Comparison of ENCODE assay signal across 8 cellular contexts in the genomic region with DNA sequence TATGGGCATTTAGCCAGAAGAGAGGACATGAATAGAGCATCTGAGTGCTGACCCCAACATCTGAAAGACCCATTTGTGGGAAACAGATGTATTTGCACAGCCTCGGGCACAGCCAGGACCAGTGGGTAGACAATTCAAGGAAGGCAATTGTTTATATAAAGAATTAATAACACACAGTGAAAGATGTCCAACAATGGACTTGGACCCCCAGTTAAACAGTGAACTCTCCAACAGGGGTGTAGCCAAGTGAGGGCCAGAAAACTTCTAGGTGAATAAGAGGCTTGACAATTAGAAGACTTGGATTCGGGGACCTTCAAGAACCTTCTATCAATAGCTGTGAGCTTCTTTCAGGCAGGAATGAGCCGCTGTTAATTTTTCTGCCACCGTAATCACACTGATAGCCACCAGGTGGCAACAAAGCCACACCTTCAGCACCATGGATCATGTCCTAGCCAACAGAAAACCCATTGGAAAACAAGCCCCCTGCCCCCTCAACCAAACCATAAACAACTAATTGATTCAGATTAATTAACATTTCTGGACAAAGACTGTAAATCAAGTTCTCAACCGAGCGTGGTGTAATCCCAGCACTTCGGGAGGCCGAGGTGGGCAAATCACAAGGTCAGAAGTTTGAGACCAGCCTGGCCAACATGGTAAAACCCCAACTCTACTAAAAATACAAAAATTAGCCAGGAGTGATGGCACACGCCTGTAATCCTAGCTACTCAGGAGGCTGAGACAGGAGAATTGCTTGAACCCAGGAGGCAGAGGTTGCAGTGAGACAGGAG. TPM values are rescaled to one million over a fixed set of nuclear protein-coding genes. Genes with fewer than 3 reads are reported as not detected.
A peak's percentile ranks its signal among the peaks of the same experiment; 100 is the strongest.
DNase-seq lines count a peak whose midpoint lies in the region; ATAC-seq and TF ChIP-seq lines count a peak whose summit lies in the region.

No MANE protein-coding gene starts in this region.

- intact Hi-C loops in CD14-positive monocyte (cut with micrococcal nuclease) (loop anchor here (5.0 kb wide), 1 partner anchor 633 kb away; no protein-coding TSS in a partner anchor), vagina (cut with DNase I) (no loop called here)

- no peaks in the 10 kb centered on the region for H3K36me3 Mint-ChIP-seq in CD14-positive monocyte
- no peaks in the 10 kb centered on the region for H3K36me3 Mint-ChIP-seq in naive thymus-derived CD8-positive, alpha-beta T cell

- no peaks in the 10 kb centered on the region for H3K36me3 ChIP-seq in H7 (replicated peaks; ENCODE audit: control insufficient read depth, insufficient read depth, low read length)
- no peaks in the 10 kb centered on the region for H3K36me3 ChIP-seq in vagina

- peak; percentile 81 to 89 for ATAC-seq in naive thymus-derived CD8-positive, alpha-beta T cell
- ATAC-seq in HG03175 (IDR thresholded peaks at IDR 0.05; ENCODE audit: unreplicated experiment), result no peak

- DNase-seq in CD14-positive monocyte (ENCODE audit: low spot score) (no peak), H7 (peak; percentile 72), NCI-H748 (lab: John Stamatoyannopoulos, UW; ENCODE audit: unreplicated experiment) (peak; percentile 73), epithelial cell of proximal tubule (ENCODE audit: low read depth) (no peak), vagina (ENCODE audit: extremely low spot score in 2 of 2) (no peak)
- DNase-seq in activated CD8-positive, alpha-beta memory T cell treated with anti-CD3 and anti-CD28 coated beads, Interleukin-2, amount 50 U/mL, for 4 hours, result peak; percentile 46
- peak in 7 of 10 donors; percentile 17 to 52 (median 37) for DNase-seq in naive thymus-derived CD8-positive, alpha-beta T cell

- H3K4me1 ChIP-seq in vagina, result no peaks in the 10 kb centered on the region

- H3K4me3 Mint-ChIP-seq in CD14-positive monocyte, result peak overlapping the region in 1 of 2 donors; percentile 26
- no peak overlapping the region for H3K4me3 Mint-ChIP-seq in naive thymus-derived CD8-positive, alpha-beta T cell

- H3K27me3 ChIP-seq in H7 (ENCODE audit: control insufficient read depth, insufficient read depth, low read length), result no peaks in the 10 kb centered on the region
- no peaks in the 10 kb centered on the region for H3K27me3 ChIP-seq in vagina

- H3K9me3 Mint-ChIP-seq in CD14-positive monocyte, result peaks cover 0 to 6% (median 0%) of the 10 kb centered on the region in 7 donors
- H3K9me3 Mint-ChIP-seq in naive thymus-derived CD8-positive, alpha-beta T cell, result no peaks in the 10 kb centered on the region

- H3K4me1 Mint-ChIP-seq in CD14-positive monocyte, result peaks cover 3% of the 10 kb centered on the region
- H3K4me1 Mint-ChIP-seq in naive thymus-derived CD8-positive, alpha-beta T cell, result peaks cover 0 to 6% (median 4%) of the 10 kb centered on the region in 4 donors

- TF ChIP-seq CTCF in CD14-positive monocyte (IDR thresholded peaks at IDR 0.05) (peak; percentile 74), epithelial cell of proximal tubule (conservative IDR thresholded peaks at IDR 0.05; ENCODE audit: low read depth, low read length) (peak; percentile 88), vagina (IDR thresholded peaks at IDR 0.05) (peak; percentile 35 to 45 (median 44))

- H3K4me3 ChIP-seq in H7 (ENCODE audit: insufficient read depth, low read depth, low read length) (no peak overlapping the region), epithelial cell of proximal tubule (ENCODE audit: low read depth, low read length) (no peak overlapping the region), vagina (no peak overlapping the region)

- peaks cover 26 to 37% (median 30%) of the 10 kb centered on the region in 3 donors for H3K27me3 Mint-ChIP-seq in CD14-positive monocyte (ENCODE audit: low read depth in 3 of 3)
- peaks cover 11 to 49% (median 26%) of the 10 kb centered on the region in 5 donors for H3K27me3 Mint-ChIP-seq in naive thymus-derived CD8-positive, alpha-beta T cell

- no peak overlapping the region for H3K27ac ChIP-seq in vagina

- POLR2A ChIA-PET in naive thymus-derived CD8-positive, alpha-beta T cell (lab: Charles Lee), result interaction anchor here (1.5 kb wide), 1 partner anchor 10 kb away, joined by 5 read pairs; no protein-coding TSS in a partner anchor

- TF ChIP-seq POLR2A in vagina (IDR thresholded peaks at IDR 0.05), result no peak

- no peak overlapping the region for H3K27ac Mint-ChIP-seq in CD14-positive monocyte
- H3K27ac Mint-ChIP-seq in naive thymus-derived CD8-positive, alpha-beta T cell, result peak overlapping the region in 2 of 10 donors; percentile 11 to 40

- no peaks in the 10 kb centered on the region for H3K9me3 ChIP-seq in vagina

RNA-seq across cellular contexts. Expression of a gene that starts 8.8 kb away (rescaled TPM):
- 10 to 100 TPM; 37.3 to 45.5 TPM for polyA plus RNA-seq in CD14-positive monocyte
- 23.8 and 33.7 TPM in 2 replicates for total RNA-seq in H7 (2014; rRNA removed; shearing (Covaris generic))
- total RNA-seq in epithelial cell of proximal tubule, result 42.9 and 73.2 TPM in 2 replicates
- total RNA-seq in naive thymus-derived CD8-positive, alpha-beta T cell, result 100 to 1,000 TPM; 233 to 241 TPM
- polyA plus RNA-seq in naive thymus-derived CD8-positive, alpha-beta T cell, result 10 to 100 TPM; 41.1 to 54.8 (median 41.8) TPM
- 112 TPM for total RNA-seq in vagina

RNA-seq across cellular contexts. Expression of a gene that starts 58.6 kb away (rescaled TPM):
- polyA plus RNA-seq in CD14-positive monocyte, result under 1 TPM; 0.31 to 0.36 TPM
- 6.3 and 17.7 TPM in 2 replicates for total RNA-seq in H7 (2014; rRNA removed; shearing (Covaris generic))
- total RNA-seq in epithelial cell of proximal tubule, result 3.5 and 5.2 TPM in 2 replicates
- 10 to 100 TPM; 27.2 TPM for total RNA-seq in naive thymus-derived CD8-positive, alpha-beta T cell
- polyA plus RNA-seq in naive thymus-derived CD8-positive, alpha-beta T cell, result 1 to 10 TPM in 2 of 3 donors, under 1 TPM in 1; 0.66 to 1.7 (median 1.1) TPM
- total RNA-seq in vagina, result 20.9 TPM

Comparison
In these comparisons a context has a peak if more than half of its experiments do, and no peak if none do; other contexts are left out.
1. DNase-seq: peak in H7 (single experiment), NCI-H748 (single experiment), activated CD8-positive, alpha-beta memory T cell treated with anti-CD3 and anti-CD28 coated beads, Interleukin-2, amount 50 U/mL, for 4 hours (single experiment) and naive thymus-derived CD8-positive, alpha-beta T cell (7 of 10); none in CD14-positive monocyte (single experiment), epithelial cell of proximal tubule (single experiment) and vagina (0 of 2).
2. Peak in every context shown above with its lines, with median percentiles within 50 percentile points of each other: CTCF ChIP-seq.